20 cellular contexts compared by ENCODE assay signal in the genomic region with DNA sequence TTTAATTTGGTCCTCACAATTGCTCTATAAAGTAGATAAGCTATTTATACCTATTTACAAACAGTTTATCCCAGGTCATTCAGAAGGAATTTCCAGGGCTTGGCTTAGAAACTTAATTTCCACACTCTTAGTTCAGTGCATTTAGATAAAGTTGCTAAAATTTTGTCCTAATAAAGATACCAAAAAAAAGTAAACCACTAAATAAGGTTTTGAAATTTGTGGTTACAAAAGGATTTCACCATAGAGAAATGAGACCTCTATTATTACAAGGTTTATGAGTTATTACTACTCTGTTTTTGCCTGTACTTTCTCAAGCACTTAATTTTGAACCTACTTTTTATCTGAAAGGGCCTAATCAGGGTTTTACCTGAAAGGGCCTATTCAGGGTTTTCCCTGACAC. TPM values are rescaled to one million over a fixed set of nuclear protein-coding genes. Genes with fewer than 3 reads are reported as not detected.
"Had no signal": no experiment of that assay in that cellular context is flagged by ENCODE, and none has a peak within 500 bp of the region (broad histone marks: within the 10 kb centered on the region; RNA-seq: fewer than 3 reads in every experiment).

No MANE protein-coding gene starts in this region.

- H3K27ac ChIP-seq: adrenal gland, esophagus squamous epithelium, foreskin keratinocyte, ovary, prostate gland, testis, vagina had no signal

- H3K4me3 ChIP-seq: adrenal gland, esophagus squamous epithelium, ovary, prostate gland, spleen, testis, vagina had no signal

- DNase-seq: activated B cell treated with CpG ODN at 0.5 μM for 24 hours; activated CD4-positive, alpha-beta T cell treated with anti-CD3 and anti-CD28 coated beads for 36 hours; activated CD4-positive, alpha-beta T cell treated with anti-CD3 and anti-CD28 coated beads, Interleukin-2, amount 50 U/mL, for 4 hours; activated gamma-delta T cell; activated naive CD4-positive, alpha-beta T cell treated with anti-CD3 and anti-CD28 coated beads, Interleukin-2, amount 50 U/mL, for 16 hours; adrenal gland; central memory CD4-positive, alpha-beta T cell; endodermal cell; esophagus squamous epithelium; foreskin keratinocyte; left colon; ovary; spleen; stimulated activated CD4-positive, alpha-beta T cell treated with anti-CD3 and anti-CD28 coated beads, Interleukin-4, amount 100 ng/mL, for 1 hour; stimulated activated naive CD4-positive, alpha-beta T cell; T1000; testis; trophoblast cell had no signal

RNA-seq across cellular contexts. Expression of a gene that starts 22.4 kb away (rescaled TPM):
- total RNA-seq: endodermal cell had no signal
